Comparison of ENCODE assay signal across 20 cellular contexts in genomic region chr11:111639226-111639925, GRCh38.
"Had no signal": no experiment of that assay in that cellular context is flagged by ENCODE, and none has a peak within 500 bp of the region (broad histone marks: within the 10 kb centered on the region; RNA-seq: fewer than 3 reads in every experiment).

No MANE protein-coding gene starts in this region.

- H3K9me3 ChIP-seq: adrenal gland, right lobe of liver, suprapubic skin, tibial nerve had no signal

- H2AFZ ChIP-seq: parathyroid adenoma had no signal

- DNase-seq: activated CD4-positive, alpha-beta T cell treated with anti-CD3 and anti-CD28 coated beads for 1 hour; activated CD4-positive, alpha-beta T cell treated with anti-CD3 and anti-CD28 coated beads, Interleukin-2, amount 50 U/mL, for 1 hour; activated T-cell treated with anti-CD3 and anti-CD28 coated beads, Interleukin-2, amount 50 U/mL, for 24 hours; adrenal gland; cortex of kidney; naive B cell; nucleus accumbens; right lobe of liver; stimulated activated CD4-positive, alpha-beta T cell treated with anti-CD3 and anti-CD28 coated beads, Interleukin-1b, Interleukin-23, amount 100 ng/mL, for 48 hours; WERI-Rb-1 had no signal

- H3K27ac ChIP-seq: epithelial cell of prostate, parathyroid adenoma, right lobe of liver, suprapubic skin, WERI-Rb-1 had no signal

- H3K27me3 ChIP-seq: adrenal gland, right lobe of liver, suprapubic skin, tibial nerve had no signal

- H3K36me3 ChIP-seq: adrenal gland had no signal

- H3K27ac Mint-ChIP-seq: activated naive CD8-positive, alpha-beta T cell; activated T-cell treated with anti-CD3 and anti-CD28 coated beads, Interleukin-2, amount 50 U/mL, for 24 hours; memory B cell; stimulated activated naive CD8-positive, alpha-beta T cell treated with anti-CD3 and anti-CD28 coated beads, Interleukin-15, Interleukin-2, amounts not matched to agents 100 ng/mL and 50 ng/mL, for 24 hours; T-helper 2 cell treated with Interferon-gamma antibody and Interleukin-4, amounts not matched to agents 5 μg/mL and 100 μg/mL, for 36 hours had no signal

- H3K27me3 Mint-ChIP-seq: activated naive CD8-positive, alpha-beta T cell; activated T-cell treated with anti-CD3 and anti-CD28 coated beads, Interleukin-2, amount 50 U/mL, for 24 hours; activated T-helper 17 cell treated with anti-CD3 and anti-CD28 coated beads, Interleukin-2, amount 50 U/mL, for 72 hours; memory B cell; naive B cell; stimulated activated naive CD8-positive, alpha-beta T cell treated with anti-CD3 and anti-CD28 coated beads, Interleukin-15, Interleukin-2, amounts not matched to agents 100 ng/mL and 50 ng/mL, for 24 hours had no signal

- H3K4me3 Mint-ChIP-seq: activated naive CD8-positive, alpha-beta T cell; activated T-cell treated with anti-CD3 and anti-CD28 coated beads, Interleukin-2, amount 50 U/mL, for 24 hours; activated T-helper 17 cell treated with anti-CD3 and anti-CD28 coated beads, Interleukin-2, amount 50 U/mL, for 72 hours; memory B cell; naive B cell; stimulated activated naive CD8-positive, alpha-beta T cell treated with anti-CD3 and anti-CD28 coated beads, Interleukin-15, Interleukin-2, amounts not matched to agents 100 ng/mL and 50 ng/mL, for 24 hours; T-helper 2 cell treated with Interferon-gamma antibody and Interleukin-4, amounts not matched to agents 5 μg/mL and 100 μg/mL, for 36 hours had no signal

- H3K9me3 Mint-ChIP-seq: activated T-cell treated with anti-CD3 and anti-CD28 coated beads, Interleukin-2, amount 50 U/mL, for 24 hours; activated T-helper 17 cell treated with anti-CD3 and anti-CD28 coated beads, Interleukin-2, amount 50 U/mL, for 72 hours; naive B cell; stimulated activated naive CD8-positive, alpha-beta T cell treated with anti-CD3 and anti-CD28 coated beads, Interleukin-15, Interleukin-2, amounts not matched to agents 100 ng/mL and 50 ng/mL, for 24 hours; T-helper 2 cell treated with Interferon-gamma antibody and Interleukin-4, amounts not matched to agents 5 μg/mL and 100 μg/mL, for 36 hours had no signal

- H3K9ac ChIP-seq: parathyroid adenoma had no signal

- ATAC-seq: activated T-helper 17 cell treated with anti-CD3 and anti-CD28 coated beads, Interleukin-2, amount 50 U/mL, for 72 hours; right lobe of liver had no signal

- H3K4me3 ChIP-seq: adrenal gland, right lobe of liver, skin epidermis, suprapubic skin, tibial nerve had no signal
